1 cellular context compared by ENCODE assay signal in genomic region chr1:47351305-47351704, GRCh38.
TF ChIP-seq lines count a peak whose summit lies in the region.

No MANE protein-coding gene starts in this region.

TF ChIP-seq in GM23338, 12 proteins besides CTCF, POLR2A, EP300 and RAD21 (continued from another document):
- no peak for TF ChIP-seq ZNF462 (CRISPR knock-in tag; IDR thresholded peaks at IDR 0.05)
TF ChIP-seq in GM23338: peak in this region for 0.
